In genomic region chr4:10421344-10422055, GRCh38 we compare ENCODE assay signal across 24 cellular contexts. TPM values are rescaled to one million over a fixed set of nuclear protein-coding genes. Genes with fewer than 3 reads are reported as not detected.
DNase-seq lines count a peak whose midpoint lies in the region; ATAC-seq and TF ChIP-seq lines count a peak whose summit lies in the region.
"Had no signal": no experiment of that assay in that cellular context is flagged by ENCODE, and none has a peak within 500 bp of the region (broad histone marks: within the 10 kb centered on the region; RNA-seq: fewer than 3 reads in every experiment).

No MANE protein-coding gene starts in this region.

- H3K27ac ChIP-seq in CD4-positive, CD25-positive, alpha-beta regulatory T cell (ENCODE audit: insufficient read depth, low read length, poor library complexity, severe bottlenecking), result no peak overlapping the region
- H3K27ac ChIP-seq in epithelial cell of prostate (no peak overlapping the region), SK-N-SH (ENCODE audit: low read depth in 2 of 2, low read length in 1 of 2) (no peak overlapping the region), spleen (no peak overlapping the region)
- H3K27ac ChIP-seq: brain microvascular endothelial cell, coronary artery, SJCRH30, VCaP had no signal

- no peak for TF ChIP-seq EP300 in SK-N-SH (IDR thresholded peaks at IDR 0.05; ENCODE audit: borderline replicate concordance in 1 of 2, low read depth in 1 of 2, low read length in 1 of 2)

- H3K4me3 ChIP-seq in CD4-positive, CD25-positive, alpha-beta regulatory T cell (ENCODE audit: low read depth, low read length), result no peak overlapping the region
- no peak overlapping the region for H3K4me3 ChIP-seq in SK-N-SH (ENCODE audit: low read depth in 2 of 2, low read length in 1 of 2)
- no peak overlapping the region for H3K4me3 ChIP-seq in spleen
- H3K4me3 ChIP-seq: coronary artery, SJCRH30, skin epidermis, upper lobe of left lung had no signal

- peaks cover 0 to 11% (median 2%) of the 10 kb centered on the region in 7 donors for H3K9me3 Mint-ChIP-seq in CD4-positive, CD25-positive, alpha-beta regulatory T cell

- CTCF ChIA-PET in SK-N-SH (lab: Yijun Ruan, JAX), result interaction anchor here (1.3 to 1.8 kb wide), 4 partner anchors 10 to 40 kb away, joined by 3 to 7 read pairs (median 4); no protein-coding TSS in a partner anchor

- DNase-seq in CD4-positive, CD25-positive, alpha-beta regulatory T cell, result peak in 2 of 3 donors; percentile 23 to 24
- peak; percentile 24 for DNase-seq in Daoy (ENCODE audit: low read depth)
- peak; percentile 25 for DNase-seq in NCI-H748 treated with DMSO at 0.1 percent for 48 hours (lab: John Stamatoyannopoulos, UW)
- peak; percentile 22 for DNase-seq in epithelial cell of prostate (ENCODE audit: low read depth, low spot score)
- DNase-seq in ecto neural progenitor cell (ENCODE audit: low spot score), result no peak
- DNase-seq in SK-N-SH, result no peak
- DNase-seq in NCI-H1694 treated with DMSO at 0.1 percent for 48 hours (lab: John Stamatoyannopoulos, UW), result no peak
- no peak for DNase-seq in spleen
- DNase-seq: activated CD4-positive, alpha-beta T cell treated with anti-CD3 and anti-CD28 coated beads, Interleukin-2, amount 50 U/mL, for 4 hours; brain microvascular endothelial cell; Caco-2; head of caudate nucleus; NCI-H187; NCI-H226; SJCRH30; stimulated activated CD4-positive, alpha-beta T cell treated with anti-CD3 and anti-CD28 coated beads, Interleukin-4, amount 100 ng/mL, for 1 hour; upper lobe of left lung had no signal

- H3K4me1 Mint-ChIP-seq in CD4-positive, CD25-positive, alpha-beta regulatory T cell, result peaks cover 0 to 6% (median 4%) of the 10 kb centered on the region in 4 donors
- H3K4me1 Mint-ChIP-seq: neural crest cell had no signal

- TF ChIP-seq RAD21 in SK-N-SH (IDR thresholded peaks at IDR 0.05; ENCODE audit: low read length), result no peak

- no peak overlapping the region for H3K4me2 ChIP-seq in SK-N-SH

- POLR2A ChIA-PET in SK-N-SH (lab: Yijun Ruan, JAX), result no interaction called here

- TF ChIP-seq CTCF in SK-N-SH (IDR thresholded peaks at IDR 0.05) (no peak), spleen (IDR thresholded peaks at IDR 0.05 in 8 of 11, conservative IDR thresholded peaks at IDR 0.05 in 3 of 11) (no peak)

- intact Hi-C loops in spleen (cut with DNase I; ENCODE audit: low total_unique reads), result no loop called here

- no peaks in the 10 kb centered on the region for H3K36me3 ChIP-seq in CD4-positive, CD25-positive, alpha-beta regulatory T cell (ENCODE audit: control insufficient read depth, insufficient read depth, low read length)
- H3K36me3 ChIP-seq in SK-N-SH (replicated peaks in 1 of 2; ENCODE audit: control insufficient read depth in 1 of 2, insufficient read depth in 2 of 2, low read length in 1 of 2) (no peaks in the 10 kb centered on the region), spleen (no peaks in the 10 kb centered on the region)
- H3K36me3 ChIP-seq: brain microvascular endothelial cell, SJCRH30, upper lobe of left lung had no signal

- no peak for ATAC-seq in CD4-positive, CD25-positive, alpha-beta regulatory T cell (ENCODE audit: low read depth in 2 of 2)
- ATAC-seq: left lobe of liver, Panc1 had no signal

- peaks cover 12% of the 10 kb centered on the region for H3K27me3 Mint-ChIP-seq in CD4-positive, CD25-positive, alpha-beta regulatory T cell
- H3K27me3 Mint-ChIP-seq: progenitor cell of endocrine pancreas had no signal

- H3K36me3 Mint-ChIP-seq in CD4-positive, CD25-positive, alpha-beta regulatory T cell, result peaks cover 3% of the 10 kb centered on the region

- H2AFZ ChIP-seq in SK-N-SH (ENCODE audit: low read depth), result no peak overlapping the region

- H4K20me1 ChIP-seq in SK-N-SH (ENCODE audit: insufficient read depth), result no peaks in the 10 kb centered on the region

- H3K79me2 ChIP-seq in SK-N-SH (ENCODE audit: insufficient read depth), result no peaks in the 10 kb centered on the region

- peak overlapping the region; percentile 54 to 77 (median 66) for H3K27ac Mint-ChIP-seq in CD4-positive, CD25-positive, alpha-beta regulatory T cell
- H3K27ac Mint-ChIP-seq: progenitor cell of endocrine pancreas had no signal

- H3F3A ChIP-seq in SK-N-SH (replicated peaks; ENCODE audit: insufficient read depth), result no peaks in the 10 kb centered on the region

- 3% methylated on average over 3 of the region's 3 CpGs for WGBS in SK-N-SH (ENCODE audit: low lambda C conversion rate)
- 19 to 42% (median 34%) methylated on average over 3 of the region's 3 CpGs for WGBS in spleen, 5 donors

- H3K4me3 Mint-ChIP-seq in CD4-positive, CD25-positive, alpha-beta regulatory T cell, result peak overlapping the region in 1 of 4 donors; percentile 32
- H3K4me3 Mint-ChIP-seq: neural crest cell had no signal

- no peak overlapping the region for H3K9ac ChIP-seq in SK-N-SH

- no peaks in the 10 kb centered on the region for H3K27me3 ChIP-seq in CD4-positive, CD25-positive, alpha-beta regulatory T cell (ENCODE audit: control insufficient read depth, insufficient read depth, low read length)
- no peaks in the 10 kb centered on the region for H3K27me3 ChIP-seq in SK-N-SH (ENCODE audit: insufficient read depth)
- no peaks in the 10 kb centered on the region for H3K27me3 ChIP-seq in spleen (replicated peaks in 1 of 7)
- H3K27me3 ChIP-seq: brain microvascular endothelial cell, SJCRH30, upper lobe of left lung had no signal

- H3K9me2 ChIP-seq in SK-N-SH, result no peaks in the 10 kb centered on the region

- H3K4me1 ChIP-seq in CD4-positive, CD25-positive, alpha-beta regulatory T cell (ENCODE audit: control insufficient read depth, insufficient read depth, low read length, poor library complexity, severe bottlenecking), result no peaks in the 10 kb centered on the region
- H3K4me1 ChIP-seq in SK-N-SH (ENCODE audit: control insufficient read depth in 1 of 2, insufficient read depth in 2 of 2, low read depth in 1 of 2, low read length in 1 of 2) (no peaks in the 10 kb centered on the region), spleen (no peaks in the 10 kb centered on the region)
- H3K4me1 ChIP-seq: Caco-2, SJCRH30, upper lobe of left lung had no signal

- TF ChIP-seq POLR2A in spleen (IDR thresholded peaks at IDR 0.05), result no peak

- H3K9me3 ChIP-seq in CD4-positive, CD25-positive, alpha-beta regulatory T cell (ENCODE audit: control insufficient read depth in 2 of 2, low read length in 2 of 2), result no peaks in the 10 kb centered on the region
- H3K9me3 ChIP-seq in SK-N-SH (no peaks in the 10 kb centered on the region), spleen (peaks cover 0 to 23% (median 3%) of the 10 kb centered on the region in 8 donors)
- H3K9me3 ChIP-seq: Caco-2, SJCRH30, upper lobe of left lung had no signal

TF ChIP-seq in SK-N-SH, 30 proteins besides CTCF, POLR2A, EP300 and RAD21 (continues in another document):
- TF ChIP-seq ZBTB33 (IDR thresholded peaks at IDR 0.05; ENCODE audit: borderline replicate concordance, low read depth) (no peak), NRF1 (IDR thresholded peaks at IDR 0.05; ENCODE audit: low read depth, low read length) (no peak), TAF1 (IDR thresholded peaks at IDR 0.05; ENCODE audit: borderline replicate concordance, low read depth, low read length) (no peak), USF1 (IDR thresholded peaks at IDR 0.05; ENCODE audit: borderline replicate concordance, low read depth) (no peak), USF2 (IDR thresholded peaks at IDR 0.05; ENCODE audit: borderline replicate concordance, low read depth, low read length) (no peak)

RNA-seq across cellular contexts. Expression of gene ZNF518B, which starts 35.7 kb away (rescaled TPM):
- 22.9 TPM for total RNA-seq in CD4-positive, CD25-positive, alpha-beta regulatory T cell
- 10 to 100 TPM in 3 of 4 donors, 1 to 10 TPM in 1; 9.0 to 18.4 (median 10.9) TPM for polyA plus RNA-seq in CD4-positive, CD25-positive, alpha-beta regulatory T cell
- total RNA-seq in Daoy (2014; rRNA removed; shearing (Covaris generic)), result 18.0 and 18.5 TPM in 2 replicates
- polyA plus RNA-seq in SK-N-SH (2012; rRNA removed) (3.1 and 3.6 TPM in 2 replicates), spleen (1 to 10 TPM; 4.9 to 5.3 (median 5.1) TPM)
- polyA plus RNA-seq in SK-N-SH (2012; cell fraction: cytosol; rRNA removed), result 3.6 and 3.7 TPM in 2 replicates
- 2.7 and 4.5 TPM in 2 replicates for polyA plus RNA-seq in SK-N-SH (2012; cell fraction: nucleus; rRNA removed)
- total RNA-seq in spleen, result 10 to 100 TPM; 20.2 to 61.9 (median 29.9) TPM
- total RNA-seq: Caco-2 had no signal

Comparison
In these comparisons a context has a peak if more than half of its experiments do, and no peak if none do; other contexts are left out.
1. DNase-seq: peak in CD4-positive, CD25-positive, alpha-beta regulatory T cell (2 of 3), Daoy (single experiment), NCI-H748 treated with DMSO at 0.1 percent for 48 hours (single experiment) and epithelial cell of prostate (single experiment); none in ecto neural progenitor cell (single experiment), SK-N-SH (single experiment), NCI-H1694 treated with DMSO at 0.1 percent for 48 hours (single experiment) and spleen (single experiment).